Comparison of ENCODE assay signal across 22 cellular contexts in genomic region chr1:44010935-44011610, GRCh38. TPM values are rescaled to one million over a fixed set of nuclear protein-coding genes. Genes with fewer than 3 reads are reported as not detected.
DNase-seq lines count a peak whose midpoint lies in the region; ATAC-seq and TF ChIP-seq lines count a peak whose summit lies in the region.
"Had no signal": no experiment of that assay in that cellular context is flagged by ENCODE, and none has a peak within 500 bp of the region (broad histone marks: within the 10 kb centered on the region; RNA-seq: fewer than 3 reads in every experiment).

No MANE protein-coding gene starts in this region.

- ATAC-seq in sciatic nerve (peak; percentile 40), HG02970 (IDR thresholded peaks at IDR 0.05; ENCODE audit: low FRiP score, unreplicated experiment) (no peak)
- ATAC-seq: left ventricle myocardium superior; natural killer cell treated with Interleukin-12 subunit alpha and Interleukin-12 subunit beta and Interleukin-15 and Interleukin-18, amount 100 ng/mL, for 72 hours; T-cell had no signal

- TF ChIP-seq CTCF in CD14-positive monocyte (IDR thresholded peaks at IDR 0.05): no peak

- no peaks in the 10 kb centered on the region for H3K36me3 Mint-ChIP-seq in CD14-positive monocyte
- H3K36me3 Mint-ChIP-seq: natural killer cell treated with Interleukin-12 subunit alpha and Interleukin-12 subunit beta and Interleukin-15 and Interleukin-18, amount 100 ng/mL, for 72 hours; T-cell had no signal

- H3K27ac ChIP-seq in angular gyrus (ENCODE audit: low read depth, low read length): peak overlapping the region; percentile 93
- H3K27ac ChIP-seq: KMS-11, Peyer's patch, SJCRH30 had no signal

- H3K27me3 Mint-ChIP-seq in CD14-positive monocyte (ENCODE audit: low read depth in 3 of 3): peaks cover 4 to 12% (median 4%) of the 10 kb centered on the region in 3 donors
- H3K27me3 Mint-ChIP-seq: activated CD4-positive, alpha-beta memory T cell treated with anti-CD3 and anti-CD28 coated beads, Interleukin-2, amount 10 ng/mL, durations not matched to agents 7 days and 5 days; activated naive CD8-positive, alpha-beta T cell treated with anti-CD3 and anti-CD28 coated beads for 36 hours; T-cell had no signal

- H3K4me3 Mint-ChIP-seq in CD14-positive monocyte: no peak overlapping the region
- H3K4me3 Mint-ChIP-seq: activated CD4-positive, alpha-beta memory T cell treated with anti-CD3 and anti-CD28 coated beads, Interleukin-2, amount 10 ng/mL, durations not matched to agents 7 days and 5 days; activated naive CD8-positive, alpha-beta T cell treated with anti-CD3 and anti-CD28 coated beads for 36 hours; natural killer cell treated with Interleukin-12 subunit alpha and Interleukin-12 subunit beta and Interleukin-15 and Interleukin-18, amount 100 ng/mL, for 72 hours; T-cell had no signal

- intact Hi-C loops in CD14-positive monocyte (cut with micrococcal nuclease): no loop called here
- intact Hi-C loops in sciatic nerve (cut with DNase I): no loop called here

- no peak overlapping the region for H3K27ac Mint-ChIP-seq in CD14-positive monocyte
- H3K27ac Mint-ChIP-seq: activated CD4-positive, alpha-beta memory T cell treated with anti-CD3 and anti-CD28 coated beads, Interleukin-2, amount 10 ng/mL, durations not matched to agents 7 days and 5 days; activated naive CD8-positive, alpha-beta T cell treated with anti-CD3 and anti-CD28 coated beads for 36 hours; natural killer cell treated with Interleukin-12 subunit alpha and Interleukin-12 subunit beta and Interleukin-15 and Interleukin-18, amount 100 ng/mL, for 72 hours; T-cell had no signal

- DNase-seq in CD14-positive monocyte (ENCODE audit: low spot score): peak; percentile 40
- DNase-seq in hippocampal formation (lab: John Stamatoyannopoulos, UW): peak; percentile 73 to 86
- DNase-seq in sciatic nerve (ENCODE audit: low spot score): no peak
- DNase-seq in OCI-M1 (lab: John Stamatoyannopoulos, UW): no peak
- DNase-seq in SKM-1 (lab: John Stamatoyannopoulos, UW; ENCODE audit: unreplicated experiment): no peak
- DNase-seq: activated CD4-positive, alpha-beta memory T cell treated with anti-CD3 and anti-CD28 coated beads, Interleukin-2, amount 10 ng/mL, durations not matched to agents 7 days and 5 days; activated CD4-positive, CD25-positive, alpha-beta regulatory T cell treated with anti-CD3 and anti-CD28 coated beads, Interleukin-2, amount 50 U/mL, for 72 hours; activated effector memory CD4-positive, alpha-beta T cell treated with Interleukin-2 at 50 U/mL for 16 hours; activated naive CD8-positive, alpha-beta T cell treated with anti-CD3 and anti-CD28 coated beads for 36 hours; effector CD8-positive, alpha-beta T cell; EL; erythroblast; left ventricle myocardium superior; NCI-H1436; Peyer's patch; SJCRH30; T-cell had no signal

- H3K4me1 Mint-ChIP-seq in CD14-positive monocyte: peaks cover 4% of the 10 kb centered on the region
- H3K4me1 Mint-ChIP-seq: activated CD4-positive, alpha-beta memory T cell treated with anti-CD3 and anti-CD28 coated beads, Interleukin-2, amount 10 ng/mL, durations not matched to agents 7 days and 5 days had no signal

- no peaks in the 10 kb centered on the region for H3K9me3 Mint-ChIP-seq in CD14-positive monocyte
- H3K9me3 Mint-ChIP-seq: activated CD4-positive, alpha-beta memory T cell treated with anti-CD3 and anti-CD28 coated beads, Interleukin-2, amount 10 ng/mL, durations not matched to agents 7 days and 5 days; activated naive CD8-positive, alpha-beta T cell treated with anti-CD3 and anti-CD28 coated beads for 36 hours; natural killer cell treated with Interleukin-12 subunit alpha and Interleukin-12 subunit beta and Interleukin-15 and Interleukin-18, amount 100 ng/mL, for 72 hours; T-cell had no signal

RNA-seq across cellular contexts. Expression of gene CCDC24, which starts 19.7 kb away (rescaled TPM):
- 1 to 10 TPM; 1.1 to 1.9 TPM for polyA plus RNA-seq in CD14-positive monocyte
- 5.4 TPM for total RNA-seq in sciatic nerve

RNA-seq across cellular contexts. Expression of gene SLC6A9, which starts 20.2 kb away (rescaled TPM):
- not detected for polyA plus RNA-seq in CD14-positive monocyte
- total RNA-seq in sciatic nerve: 6.5 TPM
- total RNA-seq: mononuclear cell had no signal

RNA-seq across cellular contexts. Expression of gene B4GALT2, which starts 32.1 kb away (rescaled TPM):
- polyA plus RNA-seq in CD14-positive monocyte: under 1 TPM in 1 of 2 donors, not detected in 1; 0.30 TPM
- total RNA-seq in sciatic nerve: 26.5 TPM

RNA-seq across cellular contexts. Expression of gene ATP6V0B, which starts 36.3 kb away (rescaled TPM):
- polyA plus RNA-seq in CD14-positive monocyte: 1,000 to 10,000 TPM in 1 of 2 donors, 100 to 1,000 TPM in 1; 954 to 1,219 TPM
- 79.4 TPM for total RNA-seq in sciatic nerve

RNA-seq across cellular contexts. Expression of gene DPH2, which starts 41.3 kb away (rescaled TPM):
- 10 to 100 TPM; 13.0 to 14.1 TPM for polyA plus RNA-seq in CD14-positive monocyte
- 12.0 TPM for total RNA-seq in sciatic nerve

Comparison
In these comparisons a context has a peak if more than half of its experiments do, and no peak if none do; other contexts are left out.
1. DNase-seq: peak in CD14-positive monocyte (single experiment) and hippocampal formation (2 of 2); none in sciatic nerve (single experiment), OCI-M1 (single experiment) and SKM-1 (single experiment).